14 cellular contexts compared by ENCODE assay signal in the genomic region with DNA sequence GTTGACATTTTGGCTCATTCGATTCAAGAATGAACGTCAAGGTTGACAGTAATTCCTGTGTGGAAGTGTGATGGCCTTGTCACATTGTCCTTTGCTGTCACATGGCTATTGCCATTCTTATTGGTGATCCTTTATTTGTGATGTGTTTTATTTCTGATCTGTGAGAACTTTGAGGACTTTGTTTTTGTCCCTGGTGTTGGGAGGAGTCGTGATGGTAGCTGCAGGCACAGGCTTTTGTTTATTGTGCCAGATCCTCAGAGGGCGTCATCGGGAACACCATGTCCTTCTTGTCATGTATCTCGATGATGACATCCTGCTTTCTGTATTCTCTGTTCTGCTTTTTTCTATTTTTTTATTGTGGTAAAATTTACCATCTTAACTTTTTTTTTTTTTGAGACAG. TPM values are rescaled to one million over a fixed set of nuclear protein-coding genes. Genes with fewer than 3 reads are reported as not detected.
DNase-seq lines count a peak whose midpoint lies in the region; ATAC-seq and TF ChIP-seq lines count a peak whose summit lies in the region.
"Had no signal": no experiment of that assay in that cellular context is flagged by ENCODE, and none has a peak within 500 bp of the region (broad histone marks: within the 10 kb centered on the region; RNA-seq: fewer than 3 reads in every experiment).

No MANE protein-coding gene starts in this region.

- H3K4me1 ChIP-seq in tibial artery, result peaks cover 0 to 18% (median 6%) of the 10 kb centered on the region in 4 donors

- TF ChIP-seq CTCF in VCaP (conservative IDR thresholded peaks at IDR 0.05) (no peak), tibial artery (IDR thresholded peaks at IDR 0.05) (no peak)

- H3K36me3 Mint-ChIP-seq in naive B cell, result peaks cover 13 to 25% of the 10 kb centered on the region in 2 donors

- peaks cover 24 to 89% (median 34%) of the 10 kb centered on the region in 3 donors for H3K36me3 ChIP-seq in tibial artery

- H3K27ac Mint-ChIP-seq in naive B cell, result peak overlapping the region in 5 of 6 donors; percentile 11 to 83 (median 53)
- H3K27ac Mint-ChIP-seq: activated naive CD4-positive, alpha-beta T cell treated with anti-CD3 and anti-CD28 coated beads for 36 hours; CD8-positive, alpha-beta T cell had no signal

- DNase-seq in globus pallidus (ENCODE audit: low spot score) (peak; percentile 85), naive B cell (no peak), tibial artery (peak in 1 of 2 donors; percentile 60), SHP77 treated with DMSO at 0.1 percent for 48 hours (lab: John Stamatoyannopoulos, UW) (no peak), COLO668 (lab: John Stamatoyannopoulos, UW; ENCODE audit: unreplicated experiment) (no peak)
- DNase-seq: activated CD8-positive, alpha-beta memory T cell treated with anti-CD3 and anti-CD28 coated beads for 24 hours; activated naive CD4-positive, alpha-beta T cell treated with anti-CD3 and anti-CD28 coated beads for 36 hours; CD8-positive, alpha-beta T cell; NCI-H2029; SHP77 had no signal

- H3K9me3 Mint-ChIP-seq in naive B cell, result peaks cover 0 to 2% (median 0%) of the 10 kb centered on the region in 7 donors
- H3K9me3 Mint-ChIP-seq: activated naive CD4-positive, alpha-beta T cell treated with anti-CD3 and anti-CD28 coated beads for 36 hours; CD8-positive, alpha-beta T cell had no signal

- H3K27ac ChIP-seq in VCaP, result peak overlapping the region; percentile 66
- peak overlapping the region; percentile 5 to 30 for H3K27ac ChIP-seq in tibial artery
- H3K27ac ChIP-seq: cardiac muscle cell, hepatocyte had no signal

- peaks cover 15 to 19% (median 18%) of the 10 kb centered on the region in 3 donors for H3K4me1 Mint-ChIP-seq in naive B cell

- no peaks in the 10 kb centered on the region for H3K9me3 ChIP-seq in tibial artery

- no peaks in the 10 kb centered on the region for H3K27me3 ChIP-seq in tibial artery
- H3K27me3 ChIP-seq: cardiac muscle cell, hepatocyte had no signal

- H3K27me3 Mint-ChIP-seq in naive B cell, result no peaks in the 10 kb centered on the region

- no peak overlapping the region for H3K4me3 ChIP-seq in tibial artery
- H3K4me3 ChIP-seq: cardiac muscle cell, hepatocyte had no signal

- intact Hi-C loops in tibial artery (cut with DNase I; ENCODE audit: low total_unique reads), result no loop called here

- peak overlapping the region in 2 of 8 donors; percentile 25 to 42 for H3K4me3 Mint-ChIP-seq in naive B cell
- H3K4me3 Mint-ChIP-seq: activated naive CD4-positive, alpha-beta T cell treated with anti-CD3 and anti-CD28 coated beads for 36 hours; CD8-positive, alpha-beta T cell had no signal

- ATAC-seq in naive B cell (ENCODE audit: low read depth in 2 of 2), result peak; percentile 34 to 44
- no peak for ATAC-seq in HG03280 (IDR thresholded peaks at IDR 0.05; ENCODE audit: unreplicated experiment)
- ATAC-seq: CD8-positive, alpha-beta T cell had no signal

RNA-seq across cellular contexts. Expression of gene PICK1, which starts 5.6 kb away (rescaled TPM):
- 1 to 10 TPM; 2.6 to 9.7 (median 9.3) TPM for polyA plus RNA-seq in naive B cell (ENCODE audit: low read depth in 6 of 6)

RNA-seq across cellular contexts. Expression of gene SLC16A8, which starts 21.2 kb away (rescaled TPM):
- not detected for polyA plus RNA-seq in naive B cell (ENCODE audit: low read depth in 6 of 6)

RNA-seq across cellular contexts. Expression of gene BAIAP2L2, which starts 47.7 kb away (rescaled TPM):
- not detected for polyA plus RNA-seq in naive B cell (ENCODE audit: low read depth in 6 of 6)
